ENCODE assay signal across 1 cellular context in the genomic region with DNA sequence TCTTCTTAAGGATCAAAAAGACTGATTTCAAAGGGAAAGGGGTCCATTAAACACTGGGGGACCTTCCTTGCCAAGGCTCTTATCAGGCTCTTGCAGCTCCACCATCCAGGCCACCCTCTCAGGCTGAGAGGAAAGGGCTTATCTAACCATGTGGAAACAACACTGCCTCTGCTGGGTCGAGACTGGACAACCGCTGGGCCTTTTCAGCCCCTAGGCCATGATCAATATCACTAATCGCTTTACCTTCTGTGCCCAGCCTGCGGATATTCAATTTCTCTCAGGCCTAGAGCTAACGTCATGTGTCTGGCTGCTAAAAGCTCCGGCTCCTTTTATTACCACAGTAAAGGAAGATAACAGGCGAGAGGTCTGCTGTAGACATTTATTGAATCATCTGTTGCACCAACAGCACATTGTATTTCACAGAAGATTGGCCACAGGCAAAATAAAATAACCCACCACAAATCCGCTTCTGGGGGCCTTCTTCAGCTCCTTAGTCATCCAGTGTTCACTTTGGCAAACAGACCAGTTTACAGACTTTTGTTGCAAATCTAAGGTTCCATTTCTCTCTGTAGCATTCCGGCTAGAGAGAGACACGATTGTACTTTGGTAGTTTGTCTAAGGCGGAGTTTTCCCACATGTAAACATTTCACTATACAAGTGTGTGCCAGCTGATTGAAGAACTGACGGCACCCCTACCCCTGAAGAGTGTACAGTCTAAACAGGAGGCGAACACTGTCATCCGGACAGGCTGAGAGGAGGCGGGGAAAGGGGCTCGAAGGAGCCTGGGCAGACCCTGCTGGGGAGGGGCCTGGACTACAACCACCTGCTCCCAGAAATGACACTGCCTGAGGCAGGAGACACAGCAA.
A peak's percentile ranks its signal among the peaks of the same experiment; 100 is the strongest.
TF ChIP-seq lines count a peak whose summit lies in the region.

No MANE protein-coding gene starts in this region.

TF ChIP-seq in HepG2, 621 proteins besides CTCF, POLR2A, EP300 and RAD21 (continued from another document and continues in another):
- TF ChIP-seq, protein P1, sequence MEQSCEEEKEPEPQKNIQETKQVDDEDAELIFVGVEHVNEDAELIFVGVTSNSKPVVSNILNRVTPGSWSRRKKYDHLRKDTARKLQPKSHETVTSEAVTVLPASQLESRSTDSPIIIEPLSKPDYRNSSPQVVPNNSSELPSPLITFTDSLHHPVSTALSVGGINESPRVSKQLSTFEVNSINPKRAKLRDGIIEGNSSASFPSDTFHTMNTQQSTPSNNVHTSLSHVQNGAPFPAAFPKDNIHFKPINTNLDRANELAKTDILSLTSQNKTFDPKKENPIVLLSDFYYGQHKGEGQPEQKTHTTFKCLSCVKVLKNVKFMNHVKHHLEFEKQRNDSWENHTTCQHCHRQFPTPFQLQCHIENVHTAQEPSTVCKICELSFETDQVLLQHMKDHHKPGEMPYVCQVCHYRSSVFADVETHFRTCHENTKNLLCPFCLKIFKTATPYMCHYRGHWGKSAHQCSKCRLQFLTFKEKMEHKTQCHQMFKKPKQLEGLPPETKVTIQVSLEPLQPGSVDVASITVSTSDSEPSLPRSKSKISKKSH (CRISPR knock-in tag; IDR thresholded peaks at IDR 0.05; ENCODE audit: borderline replicate concordance), result no peak
- TF ChIP-seq EHMT2 (IDR thresholded peaks at IDR 0.05; ENCODE audit: borderline replicate concordance, low read depth, low read length), result no peak
- TF ChIP-seq ADNP (CRISPR knock-in tag; IDR thresholded peaks at IDR 0.05), result no peak
- TF ChIP-seq GABPB1 (CRISPR knock-in tag; IDR thresholded peaks at IDR 0.05), result no peak
- TF ChIP-seq, protein P2, sequence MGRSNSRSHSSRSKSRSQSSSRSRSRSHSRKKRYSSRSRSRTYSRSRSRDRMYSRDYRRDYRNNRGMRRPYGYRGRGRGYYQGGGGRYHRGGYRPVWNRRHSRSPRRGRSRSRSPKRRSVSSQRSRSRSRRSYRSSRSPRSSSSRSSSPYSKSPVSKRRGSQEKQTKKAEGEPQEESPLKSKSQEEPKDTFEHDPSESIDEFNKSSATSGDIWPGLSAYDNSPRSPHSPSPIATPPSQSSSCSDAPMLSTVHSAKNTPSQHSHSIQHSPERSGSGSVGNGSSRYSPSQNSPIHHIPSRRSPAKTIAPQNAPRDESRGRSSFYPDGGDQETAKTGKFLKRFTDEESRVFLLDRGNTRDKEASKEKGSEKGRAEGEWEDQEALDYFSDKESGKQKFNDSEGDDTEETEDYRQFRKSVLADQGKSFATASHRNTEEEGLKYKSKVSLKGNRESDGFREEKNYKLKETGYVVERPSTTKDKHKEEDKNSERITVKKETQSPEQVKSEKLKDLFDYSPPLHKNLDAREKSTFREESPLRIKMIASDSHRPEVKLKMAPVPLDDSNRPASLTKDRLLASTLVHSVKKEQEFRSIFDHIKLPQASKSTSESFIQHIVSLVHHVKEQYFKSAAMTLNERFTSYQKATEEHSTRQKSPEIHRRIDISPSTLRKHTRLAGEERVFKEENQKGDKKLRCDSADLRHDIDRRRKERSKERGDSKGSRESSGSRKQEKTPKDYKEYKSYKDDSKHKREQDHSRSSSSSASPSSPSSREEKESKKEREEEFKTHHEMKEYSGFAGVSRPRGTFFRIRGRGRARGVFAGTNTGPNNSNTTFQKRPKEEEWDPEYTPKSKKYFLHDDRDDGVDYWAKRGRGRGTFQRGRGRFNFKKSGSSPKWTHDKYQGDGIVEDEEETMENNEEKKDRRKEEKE (IDR thresholded peaks at IDR 0.05), result no peak
- no peak for TF ChIP-seq GATA4 (IDR thresholded peaks at IDR 0.05; ENCODE audit: borderline replicate concordance, low read depth)
- no peak for TF ChIP-seq HOXA7 (CRISPR knock-in tag; IDR thresholded peaks at IDR 0.05)
- no peak for TF ChIP-seq RBM39 (IDR thresholded peaks at IDR 0.05; ENCODE audit: low read depth, low read length, poor library complexity, severe bottlenecking)
- no peak for TF ChIP-seq EED (CRISPR knock-in tag; IDR thresholded peaks at IDR 0.05)
- no peak for TF ChIP-seq ZNF775 (CRISPR knock-in tag; IDR thresholded peaks at IDR 0.05; ENCODE audit: borderline replicate concordance)
- TF ChIP-seq ZNF577 (CRISPR knock-in tag; IDR thresholded peaks at IDR 0.05; ENCODE audit: borderline replicate concordance, low read depth), result no peak
- TF ChIP-seq, protein P3, sequence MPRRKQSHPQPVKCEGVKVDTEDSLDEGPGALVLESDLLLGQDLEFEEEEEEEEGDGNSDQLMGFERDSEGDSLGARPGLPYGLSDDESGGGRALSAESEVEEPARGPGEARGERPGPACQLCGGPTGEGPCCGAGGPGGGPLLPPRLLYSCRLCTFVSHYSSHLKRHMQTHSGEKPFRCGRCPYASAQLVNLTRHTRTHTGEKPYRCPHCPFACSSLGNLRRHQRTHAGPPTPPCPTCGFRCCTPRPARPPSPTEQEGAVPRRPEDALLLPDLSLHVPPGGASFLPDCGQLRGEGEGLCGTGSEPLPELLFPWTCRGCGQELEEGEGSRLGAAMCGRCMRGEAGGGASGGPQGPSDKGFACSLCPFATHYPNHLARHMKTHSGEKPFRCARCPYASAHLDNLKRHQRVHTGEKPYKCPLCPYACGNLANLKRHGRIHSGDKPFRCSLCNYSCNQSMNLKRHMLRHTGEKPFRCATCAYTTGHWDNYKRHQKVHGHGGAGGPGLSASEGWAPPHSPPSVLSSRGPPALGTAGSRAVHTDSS (CRISPR knock-in tag; conservative IDR thresholded peaks at IDR 0.05), result no peak
- no peak for TF ChIP-seq MED13 (CRISPR knock-in tag; IDR thresholded peaks at IDR 0.05)
- TF ChIP-seq DPF2 (CRISPR knock-in tag; IDR thresholded peaks at IDR 0.05; ENCODE audit: borderline replicate concordance, low read depth), result no peak
- no peak for TF ChIP-seq CBX1 (IDR thresholded peaks at IDR 0.05; ENCODE audit: low read depth)
- no peak for TF ChIP-seq RELA (CRISPR knock-in tag; IDR thresholded peaks at IDR 0.05)
- 0 out of 2 replicates have a peak, but pooled peaks have one; percentile 47 for TF ChIP-seq FOSL2 (CRISPR knock-in tag; IDR thresholded peaks at IDR 0.05)
- no peak for TF ChIP-seq WIZ (CRISPR knock-in tag; IDR thresholded peaks at IDR 0.05)
- no peak for TF ChIP-seq HOXA3 (CRISPR knock-in tag; IDR thresholded peaks at IDR 0.05)
- peak; percentile 24; the same call in 1 of the 2 replicates for TF ChIP-seq HNF4G (IDR thresholded peaks at IDR 0.05; ENCODE audit: borderline replicate concordance, low read depth, low read length)
- no peak for TF ChIP-seq HNF4G (CRISPR knock-in tag; IDR thresholded peaks at IDR 0.05; ENCODE audit: borderline replicate concordance, low read depth)
- TF ChIP-seq MAZ (IDR thresholded peaks at IDR 0.05; ENCODE audit: borderline replicate concordance, low read depth, low read length), result no peak
- TF ChIP-seq MAZ (CRISPR knock-in tag; IDR thresholded peaks at IDR 0.05; ENCODE audit: low read depth), result no peak
- TF ChIP-seq, protein P4, sequence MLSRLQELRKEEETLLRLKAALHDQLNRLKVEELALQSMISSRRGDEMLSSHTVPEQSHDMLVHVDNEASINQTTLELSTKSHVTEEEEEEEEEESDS (CRISPR knock-in tag; IDR thresholded peaks at IDR 0.05; ENCODE audit: borderline replicate concordance), result no peak
- TF ChIP-seq ZNF101 (CRISPR knock-in tag; IDR thresholded peaks at IDR 0.05; ENCODE audit: borderline replicate concordance, low read depth), result no peak
- TF ChIP-seq PHF8 (CRISPR knock-in tag; IDR thresholded peaks at IDR 0.05), result no peak; the same call in 1 of the 2 replicates
- TF ChIP-seq, protein P5, sequence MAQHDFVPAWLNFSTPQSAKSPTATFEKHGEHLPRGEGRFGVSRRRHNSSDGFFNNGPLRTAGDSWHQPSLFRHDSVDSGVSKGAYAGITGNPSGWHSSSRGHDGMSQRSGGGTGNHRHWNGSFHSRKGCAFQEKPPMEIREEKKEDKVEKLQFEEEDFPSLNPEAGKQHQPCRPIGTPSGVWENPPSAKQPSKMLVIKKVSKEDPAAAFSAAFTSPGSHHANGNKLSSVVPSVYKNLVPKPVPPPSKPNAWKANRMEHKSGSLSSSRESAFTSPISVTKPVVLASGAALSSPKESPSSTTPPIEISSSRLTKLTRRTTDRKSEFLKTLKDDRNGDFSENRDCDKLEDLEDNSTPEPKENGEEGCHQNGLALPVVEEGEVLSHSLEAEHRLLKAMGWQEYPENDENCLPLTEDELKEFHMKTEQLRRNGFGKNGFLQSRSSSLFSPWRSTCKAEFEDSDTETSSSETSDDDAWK (CRISPR knock-in tag; IDR thresholded peaks at IDR 0.05), result no peak
- TF ChIP-seq GATAD1 (CRISPR knock-in tag; IDR thresholded peaks at IDR 0.05), result no peak
- TF ChIP-seq ZSCAN9 (CRISPR knock-in tag; IDR thresholded peaks at IDR 0.05; ENCODE audit: borderline replicate concordance), result peak; percentile 37; the same call in 1 of the 2 replicates
- no peak for TF ChIP-seq ZNF670 (CRISPR knock-in tag; IDR thresholded peaks at IDR 0.05; ENCODE audit: borderline replicate concordance)
- TF ChIP-seq, protein P6, sequence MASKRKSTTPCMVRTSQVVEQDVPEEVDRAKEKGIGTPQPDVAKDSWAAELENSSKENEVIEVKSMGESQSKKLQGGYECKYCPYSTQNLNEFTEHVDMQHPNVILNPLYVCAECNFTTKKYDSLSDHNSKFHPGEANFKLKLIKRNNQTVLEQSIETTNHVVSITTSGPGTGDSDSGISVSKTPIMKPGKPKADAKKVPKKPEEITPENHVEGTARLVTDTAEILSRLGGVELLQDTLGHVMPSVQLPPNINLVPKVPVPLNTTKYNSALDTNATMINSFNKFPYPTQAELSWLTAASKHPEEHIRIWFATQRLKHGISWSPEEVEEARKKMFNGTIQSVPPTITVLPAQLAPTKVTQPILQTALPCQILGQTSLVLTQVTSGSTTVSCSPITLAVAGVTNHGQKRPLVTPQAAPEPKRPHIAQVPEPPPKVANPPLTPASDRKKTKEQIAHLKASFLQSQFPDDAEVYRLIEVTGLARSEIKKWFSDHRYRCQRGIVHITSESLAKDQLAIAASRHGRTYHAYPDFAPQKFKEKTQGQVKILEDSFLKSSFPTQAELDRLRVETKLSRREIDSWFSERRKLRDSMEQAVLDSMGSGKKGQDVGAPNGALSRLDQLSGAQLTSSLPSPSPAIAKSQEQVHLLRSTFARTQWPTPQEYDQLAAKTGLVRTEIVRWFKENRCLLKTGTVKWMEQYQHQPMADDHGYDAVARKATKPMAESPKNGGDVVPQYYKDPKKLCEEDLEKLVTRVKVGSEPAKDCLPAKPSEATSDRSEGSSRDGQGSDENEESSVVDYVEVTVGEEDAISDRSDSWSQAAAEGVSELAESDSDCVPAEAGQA (IDR thresholded peaks at IDR 0.05; ENCODE audit: low read depth), result no peak
- TF ChIP-seq, protein P6 (CRISPR knock-in tag; IDR thresholded peaks at IDR 0.05; ENCODE audit: borderline replicate concordance), result no peak
- no peak for TF ChIP-seq AKAP8 (CRISPR knock-in tag; IDR thresholded peaks at IDR 0.05)
- TF ChIP-seq, protein P7, sequence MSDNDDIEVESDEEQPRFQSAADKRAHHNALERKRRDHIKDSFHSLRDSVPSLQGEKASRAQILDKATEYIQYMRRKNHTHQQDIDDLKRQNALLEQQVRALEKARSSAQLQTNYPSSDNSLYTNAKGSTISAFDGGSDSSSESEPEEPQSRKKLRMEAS (IDR thresholded peaks at IDR 0.05), result no peak
- TF ChIP-seq, protein P8, sequence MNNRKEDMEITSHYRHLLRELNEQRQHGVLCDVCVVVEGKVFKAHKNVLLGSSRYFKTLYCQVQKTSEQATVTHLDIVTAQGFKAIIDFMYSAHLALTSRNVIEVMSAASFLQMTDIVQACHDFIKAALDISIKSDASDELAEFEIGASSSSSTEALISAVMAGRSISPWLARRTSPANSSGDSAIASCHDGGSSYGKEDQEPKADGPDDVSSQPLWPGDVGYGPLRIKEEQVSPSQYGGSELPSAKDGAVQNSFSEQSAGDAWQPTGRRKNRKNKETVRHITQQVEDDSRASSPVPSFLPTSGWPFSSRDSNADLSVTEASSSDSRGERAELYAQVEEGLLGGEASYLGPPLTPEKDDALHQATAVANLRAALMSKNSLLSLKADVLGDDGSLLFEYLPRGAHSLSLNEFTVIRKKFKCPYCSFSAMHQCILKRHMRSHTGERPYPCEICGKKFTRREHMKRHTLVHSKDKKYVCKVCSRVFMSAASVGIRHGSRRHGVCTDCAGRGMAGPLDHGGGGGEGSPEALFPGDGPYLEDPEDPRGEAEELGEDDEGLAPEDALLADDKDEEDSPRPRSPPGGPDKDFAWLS (CRISPR knock-in tag; IDR thresholded peaks at IDR 0.05; ENCODE audit: borderline replicate concordance), result no peak
- TF ChIP-seq ZNF780A (CRISPR knock-in tag; IDR thresholded peaks at IDR 0.05), result no peak
- TF ChIP-seq, protein P9, sequence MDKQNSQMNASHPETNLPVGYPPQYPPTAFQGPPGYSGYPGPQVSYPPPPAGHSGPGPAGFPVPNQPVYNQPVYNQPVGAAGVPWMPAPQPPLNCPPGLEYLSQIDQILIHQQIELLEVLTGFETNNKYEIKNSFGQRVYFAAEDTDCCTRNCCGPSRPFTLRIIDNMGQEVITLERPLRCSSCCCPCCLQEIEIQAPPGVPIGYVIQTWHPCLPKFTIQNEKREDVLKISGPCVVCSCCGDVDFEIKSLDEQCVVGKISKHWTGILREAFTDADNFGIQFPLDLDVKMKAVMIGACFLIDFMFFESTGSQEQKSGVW (CRISPR knock-in tag; IDR thresholded peaks at IDR 0.05; ENCODE audit: borderline replicate concordance), result no peak
- TF ChIP-seq ZSCAN30 (CRISPR knock-in tag; IDR thresholded peaks at IDR 0.05), result no peak
- peak; percentile 53; the same call in 1 of the 2 replicates for TF ChIP-seq MIXL1 (CRISPR knock-in tag; IDR thresholded peaks at IDR 0.05)
- TF ChIP-seq ZBTB1 (CRISPR knock-in tag; IDR thresholded peaks at IDR 0.05; ENCODE audit: borderline replicate concordance), result no peak; the same call in 1 of the 2 replicates
- TF ChIP-seq, protein P10, sequence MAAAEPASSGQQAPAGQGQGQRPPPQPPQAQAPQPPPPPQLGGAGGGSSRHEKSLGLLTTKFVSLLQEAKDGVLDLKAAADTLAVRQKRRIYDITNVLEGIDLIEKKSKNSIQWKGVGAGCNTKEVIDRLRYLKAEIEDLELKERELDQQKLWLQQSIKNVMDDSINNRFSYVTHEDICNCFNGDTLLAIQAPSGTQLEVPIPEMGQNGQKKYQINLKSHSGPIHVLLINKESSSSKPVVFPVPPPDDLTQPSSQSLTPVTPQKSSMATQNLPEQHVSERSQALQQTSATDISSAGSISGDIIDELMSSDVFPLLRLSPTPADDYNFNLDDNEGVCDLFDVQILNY (CRISPR knock-in tag; conservative IDR thresholded peaks at IDR 0.05), result no peak
- TF ChIP-seq ZNF782 (CRISPR knock-in tag; IDR thresholded peaks at IDR 0.05; ENCODE audit: borderline replicate concordance), result no peak
- no peak for TF ChIP-seq ZC3H13 (CRISPR knock-in tag; IDR thresholded peaks at IDR 0.05)
- 0 out of 2 replicates have a peak, but pooled peaks have one; percentile 15 for TF ChIP-seq CBX5 (CRISPR knock-in tag; IDR thresholded peaks at IDR 0.05; ENCODE audit: borderline replicate concordance)
- TF ChIP-seq PAWR (CRISPR knock-in tag; IDR thresholded peaks at IDR 0.05; ENCODE audit: borderline replicate concordance), result no peak
